Comparison of ENCODE assay signal across 8 cellular contexts in genomic region chr12:25155031-25155576, GRCh38.
DNase-seq lines count a peak whose midpoint lies in the region; ATAC-seq and TF ChIP-seq lines count a peak whose summit lies in the region.

No MANE protein-coding gene starts in this region.

- no peak overlapping the region for H3K4me3 ChIP-seq in AG04449 (ENCODE audit: low read depth, low read length)
- no peak overlapping the region for H3K4me3 ChIP-seq in choroid plexus epithelial cell (ENCODE audit: low read depth, low read length)

- peak; percentile 64 for ATAC-seq in HG02759 (IDR thresholded peaks at IDR 0.05; ENCODE audit: unreplicated experiment)
- ATAC-seq in HG02840 (IDR thresholded peaks at IDR 0.05; ENCODE audit: low FRiP score, unreplicated experiment): no peak
- no peak for ATAC-seq in stimulated activated naive CD8-positive, alpha-beta T cell treated with anti-CD3 and anti-CD28 coated beads, Interleukin-15, amount 100 ng/mL, for 72 hours

- no peak overlapping the region for H3K4me3 Mint-ChIP-seq in nephron
- no peak overlapping the region for H3K4me3 Mint-ChIP-seq in stimulated activated naive CD8-positive, alpha-beta T cell treated with anti-CD3 and anti-CD28 coated beads, Interleukin-15, amount 100 ng/mL, for 72 hours

- DNase-seq in AG04449 (ENCODE audit: low read depth, low spot score) (peak; percentile 37), GM10248 (ENCODE audit: extremely low spot score) (peak; percentile 62), NCI-H526 treated with DMSO at 0.1 percent for 48 hours (lab: John Stamatoyannopoulos, UW) (peak; percentile 45), choroid plexus epithelial cell (ENCODE audit: low read depth) (peak; percentile 63)
- DNase-seq in stimulated activated naive CD8-positive, alpha-beta T cell treated with anti-CD3 and anti-CD28 coated beads, Interleukin-15, amount 100 ng/mL, for 72 hours: no peak

- CTCF ChIA-PET in AG04449 (lab: Yijun Ruan, JAX) (interaction anchor here (0.7 to 2.8 kb wide), 40 partner anchors 7 to 328 kb away, joined by 3 to 42 read pairs (median 5); partner anchors contain the start of genes DNAI7 and ETFRF1), GM10248 (lab: Yijun Ruan, JAX) (interaction anchor here (0.8 to 3.9 kb wide), 30 partner anchors 8 to 339 kb away, joined by 3 to 32 read pairs (median 4); partner anchors contain the start of genes DNAI7 and ETFRF1)

- H3K36me3 Mint-ChIP-seq in nephron (ENCODE audit: low read depth): no peaks in the 10 kb centered on the region

- TF ChIP-seq CTCF in AG04449 (IDR thresholded peaks at IDR 0.05; ENCODE audit: insufficient read depth, low read length, missing control alignments): peak; percentile 52
- peak; percentile 57 for TF ChIP-seq CTCF in GM10248 (IDR thresholded peaks at IDR 0.05; ENCODE audit: control extremely low read depth, extremely low read depth, low read depth, missing control alignments)
- TF ChIP-seq CTCF in choroid plexus epithelial cell (conservative IDR thresholded peaks at IDR 0.05; ENCODE audit: low read depth, low read length): peak; percentile 68
- peak; percentile 59 to 76 (median 65) for TF ChIP-seq CTCF in nephron (IDR thresholded peaks at IDR 0.05; ENCODE audit: unreplicated experiment in 3 of 3)

- no peaks in the 10 kb centered on the region for H3K4me1 Mint-ChIP-seq in nephron
- peaks cover 7% of the 10 kb centered on the region for H3K4me1 Mint-ChIP-seq in stimulated activated naive CD8-positive, alpha-beta T cell treated with anti-CD3 and anti-CD28 coated beads, Interleukin-15, amount 100 ng/mL, for 72 hours

- H3K9me3 Mint-ChIP-seq in nephron: no peaks in the 10 kb centered on the region
- no peaks in the 10 kb centered on the region for H3K9me3 Mint-ChIP-seq in stimulated activated naive CD8-positive, alpha-beta T cell treated with anti-CD3 and anti-CD28 coated beads, Interleukin-15, amount 100 ng/mL, for 72 hours

- no peak overlapping the region for H3K27ac Mint-ChIP-seq in nephron
- H3K27ac Mint-ChIP-seq in stimulated activated naive CD8-positive, alpha-beta T cell treated with anti-CD3 and anti-CD28 coated beads, Interleukin-15, amount 100 ng/mL, for 72 hours: no peak overlapping the region

- H3K27me3 Mint-ChIP-seq in nephron (ENCODE audit: low read depth): peaks cover under 1% of the 10 kb centered on the region
- no peaks in the 10 kb centered on the region for H3K27me3 Mint-ChIP-seq in stimulated activated naive CD8-positive, alpha-beta T cell treated with anti-CD3 and anti-CD28 coated beads, Interleukin-15, amount 100 ng/mL, for 72 hours

- POLR2A ChIA-PET in AG04449 (lab: Yijun Ruan, JAX): no interaction called here
- POLR2A ChIA-PET in GM10248 (lab: Yijun Ruan, JAX): no interaction called here

Comparison
In these comparisons a context has a peak if more than half of its experiments do, and no peak if none do; other contexts are left out.
1. DNase-seq: peak in AG04449 (single experiment), GM10248 (single experiment), NCI-H526 treated with DMSO at 0.1 percent for 48 hours (single experiment) and choroid plexus epithelial cell (single experiment); none in stimulated activated naive CD8-positive, alpha-beta T cell treated with anti-CD3 and anti-CD28 coated beads, Interleukin-15, amount 100 ng/mL, for 72 hours (0 of 2).
2. Peak in every context shown above with its lines, with median percentiles within 50 percentile points of each other: CTCF ChIP-seq.